9 cellular contexts compared by ENCODE assay signal in the genomic region with DNA sequence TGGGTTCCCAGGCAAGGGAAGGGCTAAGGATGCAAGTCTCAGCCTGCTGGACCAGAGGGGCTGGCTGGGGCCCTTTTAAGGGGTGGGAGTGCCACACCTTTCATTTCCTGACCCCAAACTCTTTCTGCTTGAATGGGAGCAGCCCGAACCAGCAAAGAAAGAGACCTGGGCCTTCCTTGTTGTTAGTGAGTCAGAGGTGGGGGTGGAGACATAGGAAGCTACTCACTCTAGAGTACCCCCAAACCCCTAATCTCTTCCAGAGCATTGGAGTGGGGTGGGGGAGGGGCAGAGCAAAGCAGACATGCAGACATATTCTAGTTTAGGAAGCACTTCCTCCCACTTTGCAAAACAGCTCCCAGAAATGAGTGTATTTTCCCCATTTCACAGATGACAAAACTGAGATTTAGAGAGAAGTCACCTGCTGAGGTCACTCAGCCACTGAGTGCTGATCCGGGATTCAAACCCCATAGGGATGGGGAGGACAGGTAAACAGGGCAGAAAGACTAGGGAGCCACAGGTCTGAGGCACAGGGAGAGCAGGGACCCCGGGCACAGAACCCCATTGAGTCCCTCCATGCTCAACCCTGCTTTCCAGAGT. TPM values are rescaled to one million over a fixed set of nuclear protein-coding genes. Genes with fewer than 3 reads are reported as not detected.
A peak's percentile ranks its signal among the peaks of the same experiment; 100 is the strongest.
DNase-seq lines count a peak whose midpoint lies in the region; ATAC-seq, FAIRE-seq and TF ChIP-seq lines count a peak whose summit lies in the region.
"Had no signal": no experiment of that assay in that cellular context is flagged by ENCODE, and none has a peak within 500 bp of the region (broad histone marks: within the 10 kb centered on the region; RNA-seq: fewer than 3 reads in every experiment).

No MANE protein-coding gene starts in this region.

- POLR2A ChIA-PET in K562 (lab: Yijun Ruan, JAX) = interaction anchor here (0.5 to 1.2 kb wide), 4 partner anchors 9 to 338 kb away, joined by 3 read pairs; no protein-coding TSS in a partner anchor

- peaks cover 50% of the 10 kb centered on the region for H3K4me1 Mint-ChIP-seq in activated CD4-positive, alpha-beta T cell treated with anti-CD3 and anti-CD28 coated beads, Interleukin-2, amount 10 ng/mL, durations not matched to agents 24 days and 14 days

- 60% methylated on average over 2 of the region's 3 CpGs for WGBS in K562 (ENCODE audit: insufficient coverage, low coverage, missing lambda C conversion rate)
- 84% methylated on average over 3 of the region's 3 CpGs for WGBS in smooth muscle cell (ENCODE audit: low lambda C conversion rate)

- no peaks in the 10 kb centered on the region for H3K27me3 Mint-ChIP-seq in activated CD4-positive, alpha-beta T cell treated with anti-CD3 and anti-CD28 coated beads, Interleukin-2, amount 10 ng/mL, durations not matched to agents 24 days and 14 days

- TF ChIP-seq RAD21 in K562 (CRISPR knock-in tag; conservative IDR thresholded peaks at IDR 0.05 in 1 of 2, IDR thresholded peaks at IDR 0.05 in 1 of 2) = no peak

- BruUV-seq in K562 (replicated peaks; lab: Mats Ljungman, UMichigan) = no TSS peak

- peak; percentile 68 for DNase-seq in activated CD4-positive, alpha-beta T cell treated with anti-CD3 and anti-CD28 coated beads, Interleukin-2, amount 10 ng/mL, durations not matched to agents 24 days and 14 days
- DNase-seq in activated CD4-positive, alpha-beta T cell treated with anti-CD3 and anti-CD28 coated beads, Interleukin-2, amount 50 U/mL, for 4 hours = no peak
- DNase-seq in NB4 (ENCODE audit: low read depth) (peak; percentile 53), K562 (ENCODE audit: extremely low read depth in 1 of 4, low spot score in 3 of 4) (peak in 1 of 4 experiments; percentile 50), smooth muscle cell (lab: John Stamatoyannopoulos, UW; ENCODE audit: unreplicated experiment) (no peak), NCI-H1092 treated with DMSO at 0.1 percent for 48 hours (lab: John Stamatoyannopoulos, UW) (no peak), ecto neural progenitor cell (ENCODE audit: low spot score) (no peak), pons (ENCODE audit: low spot score) (no peak)
- DNase-seq: occipital lobe had no signal

- CTCF ChIA-PET in K562 (lab: Yijun Ruan, JAX; ENCODE audit: low intra/inter-chr PET ratio) = interaction anchor here (0.6 kb wide), 2 partner anchors 10 to 579 kb away, joined by 3 to 4 read pairs; no protein-coding TSS in a partner anchor

- H2AFZ ChIP-seq in K562 (ENCODE audit: low read depth, low read length) (peak overlapping the region; percentile 84), smooth muscle cell (ENCODE audit: low read depth) (no peak overlapping the region)

- in situ Hi-C loops in K562 (cut with MboI) = no loop called here

- H3K4me1 ChIP-seq in K562 (replicated peaks in 1 of 2; ENCODE audit: control insufficient read depth in 2 of 2, insufficient read depth in 2 of 2, low read length in 2 of 2) (peaks cover 10 to 13% of the 10 kb centered on the region in 2 experiments), smooth muscle cell (ENCODE audit: low read depth) (peaks cover 5% of the 10 kb centered on the region)

- H3K4me3 Mint-ChIP-seq in activated CD4-positive, alpha-beta T cell treated with anti-CD3 and anti-CD28 coated beads, Interleukin-2, amount 10 ng/mL, durations not matched to agents 24 days and 14 days = peak overlapping the region; percentile 40

- no peak for FAIRE-seq in K562 (lab: Jason Lieb, UNC)

- H3K4me2 ChIP-seq in K562 (ENCODE audit: insufficient read depth, low read length) (peak overlapping the region; percentile 36), smooth muscle cell (peak overlapping the region; percentile 7)

- H3K27ac ChIP-seq in K562 (ENCODE audit: extremely low read depth, low read depth, low read length) (peak overlapping the region; percentile 48; the same call in 2 of the 3 replicates), smooth muscle cell (ENCODE audit: low read depth) (no peak overlapping the region)

- peak overlapping the region; percentile 57 for H3K27ac Mint-ChIP-seq in activated CD4-positive, alpha-beta T cell treated with anti-CD3 and anti-CD28 coated beads, Interleukin-2, amount 10 ng/mL, durations not matched to agents 24 days and 14 days

- no peak for TF ChIP-seq POLR2A in NB4 (IDR thresholded peaks at IDR 0.05; ENCODE audit: extremely low read depth, insufficient read length)
- no peak for TF ChIP-seq POLR2A in K562 (conservative IDR thresholded peaks at IDR 0.05)

- ATAC-seq in K562 = no peak

- peak overlapping the region; percentile 51 to 78; a peak in 2 of 4 replicates for H3K9ac ChIP-seq in K562 (ENCODE audit: insufficient read depth in 1 of 2, low read depth in 2 of 2, low read length in 2 of 2)
- H3K9ac ChIP-seq in smooth muscle cell (ENCODE audit: low read depth) = no peak overlapping the region

- no peak for TF ChIP-seq CTCF in NB4 (IDR thresholded peaks at IDR 0.05; ENCODE audit: low read depth, low read length)
- TF ChIP-seq CTCF in K562 (IDR thresholded peaks at IDR 0.05 in 2 of 3, conservative IDR thresholded peaks at IDR 0.05 in 1 of 3; ENCODE audit: insufficient read depth in 2 of 3, low read depth in 1 of 3, low read length in 3 of 3) = no peak
- TF ChIP-seq CTCF in smooth muscle cell (IDR thresholded peaks at IDR 0.05; ENCODE audit: borderline replicate concordance, insufficient read depth, poor library complexity, severe bottlenecking) = no peak

- H3K27me3 ChIP-seq in K562 (ENCODE audit: control insufficient read depth in 2 of 2, insufficient read depth in 2 of 2, low read length in 2 of 2) = no peaks in the 10 kb centered on the region
- no peaks in the 10 kb centered on the region for H3K27me3 ChIP-seq in smooth muscle cell (ENCODE audit: low read depth)

- H3K4me3 ChIP-seq in NB4 (ENCODE audit: low read depth, low read length) (no peak overlapping the region), K562 (no peak overlapping the region), smooth muscle cell (no peak overlapping the region)

- no peaks in the 10 kb centered on the region for H3K9me1 ChIP-seq in K562 (ENCODE audit: control insufficient read depth, insufficient read depth, low read length)

- H3F3A ChIP-seq in smooth muscle cell (ENCODE audit: low read depth) = no peaks in the 10 kb centered on the region

- intact Hi-C loops in activated CD4-positive, alpha-beta T cell treated with anti-CD3 and anti-CD28 coated beads, Interleukin-2, amount 10 ng/mL, durations not matched to agents 24 days and 14 days (cut with micrococcal nuclease) = no loop called here
- intact Hi-C loops in K562 (cut with micrococcal nuclease) = loop anchor here (5.0 to 10.0 kb wide), 2 partner anchors 36 to 169 kb away; no protein-coding TSS in a partner anchor

- H3K36me3 ChIP-seq in K562 (ENCODE audit: control insufficient read depth, insufficient read depth, low read length) (no peaks in the 10 kb centered on the region), smooth muscle cell (ENCODE audit: low read depth) (no peaks in the 10 kb centered on the region)

- no peaks in the 10 kb centered on the region for H3K9me3 ChIP-seq in K562 (replicated peaks; ENCODE audit: control insufficient read depth, insufficient read depth, low read depth, low read length)
- H3K9me3 ChIP-seq in smooth muscle cell (replicated peaks; ENCODE audit: low read depth) = no peaks in the 10 kb centered on the region

- H4K20me1 ChIP-seq in K562 (replicated peaks; ENCODE audit: control insufficient read depth, insufficient read depth, low read length) = no peaks in the 10 kb centered on the region
- no peaks in the 10 kb centered on the region for H4K20me1 ChIP-seq in smooth muscle cell (ENCODE audit: low read depth)

- no peaks in the 10 kb centered on the region for H3K9me3 Mint-ChIP-seq in activated CD4-positive, alpha-beta T cell treated with anti-CD3 and anti-CD28 coated beads, Interleukin-2, amount 10 ng/mL, durations not matched to agents 24 days and 14 days

- no peaks in the 10 kb centered on the region for H3K79me2 ChIP-seq in K562 (ENCODE audit: control insufficient read depth, insufficient read depth, low read length)
- no peaks in the 10 kb centered on the region for H3K79me2 ChIP-seq in smooth muscle cell (ENCODE audit: low read depth)

- TF ChIP-seq EP300 in K562 (IDR thresholded peaks at IDR 0.05; ENCODE audit: low read length) = no peak

- peaks cover 2% of the 10 kb centered on the region for H3K36me3 Mint-ChIP-seq in activated CD4-positive, alpha-beta T cell treated with anti-CD3 and anti-CD28 coated beads, Interleukin-2, amount 10 ng/mL, durations not matched to agents 24 days and 14 days (ENCODE audit: low read depth)

RNA-seq across cellular contexts. Expression of a gene that starts 6.0 kb away (rescaled TPM):
- 3.2 and 4.1 TPM in 2 replicates for total RNA-seq in activated CD4-positive, alpha-beta T cell treated with anti-CD3 and anti-CD28 coated beads, Interleukin-2, amount 10 ng/mL, durations not matched to agents 24 days and 14 days
- total RNA-seq in K562 (2011; cell fraction: chromatin; rRNA removed; ENCODE audit: low replicate concordance) = 13.3 and 46.7 TPM in 2 replicates
- total RNA-seq in K562 (2011; cell fraction: nucleolus; rRNA removed) = 57.8 and 76.0 TPM in 2 replicates
- total RNA-seq in K562 (2011; cell fraction: nucleoplasm; rRNA removed) = 30.8 and 35.2 TPM in 2 replicates
- 17.6 and 26.9 TPM in 2 replicates for total RNA-seq in K562 (2014; rRNA removed)
- 11.1 and 12.8 TPM in 2 replicates for total RNA-seq in K562 (2014; rRNA removed; fragmentation: Illumina TruSeq; extraction: Trizol)
- total RNA-seq in K562 (2015; rRNA removed; fragmentation: Illumina TruSeq; extraction: Trizol) = 13.3 and 15.1 TPM in 2 replicates
- 25.5 and 27.1 TPM in 2 replicates for total RNA-seq in K562 (2021)
- polyA plus RNA-seq in K562 (2011; rRNA removed) = 25.8 and 31.5 TPM in 2 replicates
- polyA plus RNA-seq in K562 (2011; cell fraction: cytosol; rRNA removed) = 51.7 and 150 TPM in 2 replicates
- 29.5 and 64.4 TPM in 2 replicates for polyA plus RNA-seq in K562 (2011; cell fraction: nucleus; rRNA removed)
- polyA plus RNA-seq in K562 (2012) = 11.3 and 35.0 TPM in 2 replicates
- 25.0 and 30.0 TPM in 2 replicates for polyA plus RNA-seq in K562 (2014; fragmentation: Illumina TruSeq; extraction: Trizol)
- polyA plus RNA-seq in K562 (2014; fragmentation: Nextera tagmentation; extraction: Ambion mirVana) = 1 to 10 TPM; 4.2 to 6.0 TPM
- polyA plus RNA-seq in K562 (2014; rRNA removed) = 25.3 and 29.9 TPM in 2 replicates
- 12.9 and 30.5 TPM in 2 replicates for polyA minus RNA-seq in K562 (2011; rRNA and poly(A)+ RNA removed)
- polyA minus RNA-seq in K562 (2011; cell fraction: cytosol; rRNA and poly(A)+ RNA removed) = 34.6 and 39.6 TPM in 2 replicates
- polyA minus RNA-seq in K562 (2011; cell fraction: nucleus; rRNA and poly(A)+ RNA removed) = 6.3 and 7.5 TPM in 2 replicates
- 20.9 and 33.3 TPM in 2 replicates for total RNA-seq in smooth muscle cell
- 29.3 and 30.8 TPM in 2 replicates for polyA plus RNA-seq in smooth muscle cell
- total RNA-seq: occipital lobe had no signal

RNA-seq across cellular contexts. Expression of a gene that starts 20.3 kb away (rescaled TPM):
- total RNA-seq in activated CD4-positive, alpha-beta T cell treated with anti-CD3 and anti-CD28 coated beads, Interleukin-2, amount 10 ng/mL, durations not matched to agents 24 days and 14 days = 86.7 and 86.8 TPM in 2 replicates
- total RNA-seq in K562 (2011; cell fraction: chromatin; rRNA removed; ENCODE audit: low replicate concordance) = 80.3 and 225 TPM in 2 replicates
- total RNA-seq in K562 (2011; cell fraction: nucleolus; rRNA removed) = 122 and 123 TPM in 2 replicates
- total RNA-seq in K562 (2011; cell fraction: nucleoplasm; rRNA removed) = 77.3 and 80.3 TPM in 2 replicates
- total RNA-seq in K562 (2014; rRNA removed) = 23.0 and 37.0 TPM in 2 replicates
- total RNA-seq in K562 (2014; rRNA removed; fragmentation: Illumina TruSeq; extraction: Trizol) = 23.0 and 27.0 TPM in 2 replicates
- 29.8 and 31.0 TPM in 2 replicates for total RNA-seq in K562 (2015; rRNA removed; fragmentation: Illumina TruSeq; extraction: Trizol)
- 58.9 and 61.1 TPM in 2 replicates for total RNA-seq in K562 (2021)
- polyA plus RNA-seq in K562 (2011; rRNA removed) = 23.5 and 42.1 TPM in 2 replicates
- 21.5 and 30.8 TPM in 2 replicates for polyA plus RNA-seq in K562 (2011; cell fraction: cytosol; rRNA removed)
- polyA plus RNA-seq in K562 (2011; cell fraction: nucleus; rRNA removed) = 106 and 124 TPM in 2 replicates
- 25.7 and 37.3 TPM in 2 replicates for polyA plus RNA-seq in K562 (2012)
- polyA plus RNA-seq in K562 (2014; fragmentation: Illumina TruSeq; extraction: Trizol) = 49.9 and 51.2 TPM in 2 replicates
- polyA plus RNA-seq in K562 (2014; fragmentation: Nextera tagmentation; extraction: Ambion mirVana) = 1 to 10 TPM; 7.7 to 9.4 TPM
- polyA plus RNA-seq in K562 (2014; rRNA removed) = 33.5 and 35.0 TPM in 2 replicates
- 24.9 and 28.2 TPM in 2 replicates for polyA minus RNA-seq in K562 (2011; rRNA and poly(A)+ RNA removed)
- 21.5 and 28.5 TPM in 2 replicates for polyA minus RNA-seq in K562 (2011; cell fraction: cytosol; rRNA and poly(A)+ RNA removed)
- polyA minus RNA-seq in K562 (2011; cell fraction: nucleus; rRNA and poly(A)+ RNA removed) = 39.3 and 50.3 TPM in 2 replicates
- 14.0 and 23.0 TPM in 2 replicates for total RNA-seq in smooth muscle cell
- polyA plus RNA-seq in smooth muscle cell = 19.8 and 23.4 TPM in 2 replicates

RNA-seq across cellular contexts. Expression of a gene that starts 51.0 kb away (rescaled TPM):
- not detected in 2 replicates for total RNA-seq in activated CD4-positive, alpha-beta T cell treated with anti-CD3 and anti-CD28 coated beads, Interleukin-2, amount 10 ng/mL, durations not matched to agents 24 days and 14 days
- 0.70 and 1.6 TPM in 2 replicates for total RNA-seq in K562 (2011; cell fraction: chromatin; rRNA removed; ENCODE audit: low replicate concordance)
- total RNA-seq in K562 (2011; cell fraction: nucleolus; rRNA removed) = 0.50 and 1.3 TPM in 2 replicates
- 1.3 and 2.0 TPM in 2 replicates for total RNA-seq in K562 (2011; cell fraction: nucleoplasm; rRNA removed)
- total RNA-seq in K562 (2014; rRNA removed) = not detected in 2 replicates
- total RNA-seq in K562 (2014; rRNA removed; fragmentation: Illumina TruSeq; extraction: Trizol) = 0.06 TPM in 1 of 2 replicates, not detected in the other
- total RNA-seq in K562 (2015; rRNA removed; fragmentation: Illumina TruSeq; extraction: Trizol) = not detected in 2 replicates
- 0.04 and 0.13 TPM in 2 replicates for total RNA-seq in K562 (2021)
- polyA plus RNA-seq in K562 (2011; rRNA removed) = 0.50 and 0.53 TPM in 2 replicates
- polyA plus RNA-seq in K562 (2011; cell fraction: cytosol; rRNA removed) = 0.25 and 1.5 TPM in 2 replicates
- 1.5 and 1.9 TPM in 2 replicates for polyA plus RNA-seq in K562 (2011; cell fraction: nucleus; rRNA removed)
- 0.17 and 0.66 TPM in 2 replicates for polyA plus RNA-seq in K562 (2012)
- 0.07 and 0.15 TPM in 2 replicates for polyA plus RNA-seq in K562 (2014; fragmentation: Illumina TruSeq; extraction: Trizol)
- under 1 TPM in 1 of 2 experiments, not detected in 1; 0.11 TPM for polyA plus RNA-seq in K562 (2014; fragmentation: Nextera tagmentation; extraction: Ambion mirVana)
- polyA plus RNA-seq in K562 (2014; rRNA removed) = 0.04 and 0.46 TPM in 2 replicates
- polyA minus RNA-seq in K562 (2011; rRNA and poly(A)+ RNA removed) = 0.18 and 0.81 TPM in 2 replicates
- polyA minus RNA-seq in K562 (2011; cell fraction: cytosol; rRNA and poly(A)+ RNA removed) = not detected in 2 replicates
- polyA minus RNA-seq in K562 (2011; cell fraction: nucleus; rRNA and poly(A)+ RNA removed) = 0.22 TPM in 1 of 2 replicates, not detected in the other
- 0.76 TPM in 1 of 2 replicates, not detected in the other for total RNA-seq in smooth muscle cell
- 0.45 TPM in 1 of 2 replicates, not detected in the other for polyA plus RNA-seq in smooth muscle cell
- total RNA-seq: occipital lobe had no signal

Comparison
In these comparisons a context has a peak if more than half of its experiments do, and no peak if none do; other contexts are left out.
1. DNase-seq: peak in activated CD4-positive, alpha-beta T cell treated with anti-CD3 and anti-CD28 coated beads, Interleukin-2, amount 10 ng/mL, durations not matched to agents 24 days and 14 days (single experiment) and NB4 (single experiment); none in activated CD4-positive, alpha-beta T cell treated with anti-CD3 and anti-CD28 coated beads, Interleukin-2, amount 50 U/mL, for 4 hours (0 of 2), smooth muscle cell (single experiment), NCI-H1092 treated with DMSO at 0.1 percent for 48 hours (single experiment), ecto neural progenitor cell (single experiment) and pons (single experiment).